Comparison of ENCODE assay signal across 16 cellular contexts in the genomic region with DNA sequence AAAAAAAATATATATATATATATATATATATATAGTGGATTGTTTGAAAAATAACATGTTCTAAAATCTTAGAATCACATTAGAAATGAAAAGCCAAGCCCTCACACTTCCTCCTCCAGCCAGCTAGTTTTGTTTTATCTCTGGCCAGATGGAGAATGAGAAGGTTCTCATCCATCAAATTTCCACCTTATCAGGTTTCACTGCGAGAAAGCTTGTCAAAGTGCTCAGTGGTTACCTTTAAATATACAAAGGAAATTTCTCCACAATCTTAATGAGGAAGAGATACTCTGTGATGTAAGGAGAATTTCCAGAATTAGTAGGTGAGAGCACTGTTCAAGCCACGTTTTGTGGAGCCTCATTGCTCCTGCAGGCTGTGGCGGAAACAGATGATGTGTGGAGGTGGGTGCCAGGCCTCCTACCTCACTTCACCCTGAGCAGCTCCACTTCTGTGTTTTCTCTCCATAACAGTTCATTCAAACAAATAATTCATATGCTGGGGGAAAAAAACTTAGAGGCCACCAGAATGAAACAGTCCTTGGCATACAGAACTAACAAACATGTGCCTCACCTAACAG.
A peak's percentile ranks its signal among the peaks of the same experiment; 100 is the strongest.
DNase-seq lines count a peak whose midpoint lies in the region; ATAC-seq, FAIRE-seq and TF ChIP-seq lines count a peak whose summit lies in the region.
"Had no signal": no experiment of that assay in that cellular context is flagged by ENCODE, and none has a peak within 500 bp of the region (broad histone marks: within the 10 kb centered on the region; RNA-seq: fewer than 3 reads in every experiment).

No MANE protein-coding gene starts in this region.

- H3K4me1 ChIP-seq in K562 (replicated peaks in 1 of 2; ENCODE audit: control insufficient read depth in 2 of 2, insufficient read depth in 2 of 2, low read length in 2 of 2): peaks cover 3 to 5% of the 10 kb centered on the region in 2 experiments; a peak in 3 of 5 replicates
- H3K4me1 ChIP-seq in psoas muscle: no peaks in the 10 kb centered on the region
- H3K4me1 ChIP-seq: Peyer's patch had no signal

- DNase-seq in GM12891 (ENCODE audit: insufficient read length, low spot score): no peak
- peak; percentile 23 for DNase-seq in NCI-H226
- peak in 2 of 4 experiments; percentile 51 to 53 for DNase-seq in K562 (ENCODE audit: extremely low read depth in 1 of 4, low spot score in 3 of 4)
- DNase-seq in psoas muscle: no peak
- no peak for DNase-seq in T-helper 2 cell
- DNase-seq in iPS-NIHi11 (ENCODE audit: low spot score): no peak
- no peak for DNase-seq in occipital lobe (lab: John Stamatoyannopoulos, UW)
- DNase-seq: COR-L47, HFFc6, NCI-H1048, NCI-H1436 treated with DMSO at 0.1 percent for 48 hours, NCI-H2081, NCI-H510A, Peyer's patch had no signal

- no peak overlapping the region for H2AFZ ChIP-seq in K562 (ENCODE audit: low read depth, low read length)

- H3K4me2 ChIP-seq in K562 (ENCODE audit: insufficient read depth, low read length): no peak overlapping the region

- ATAC-seq in K562 (peak; percentile 76), psoas muscle (peak in 3 of 4 donors; percentile 26 to 54 (median 49))
- ATAC-seq: Right ventricle myocardium inferior had no signal

- FAIRE-seq in GM12891 (lab: Jason Lieb, UNC) (peak; percentile 13), K562 (lab: Jason Lieb, UNC) (no peak)
- FAIRE-seq: H54 had no signal

- H3K36me3 ChIP-seq in K562 (ENCODE audit: control insufficient read depth, insufficient read depth, low read length) (peaks cover 58% of the 10 kb centered on the region; the same call in 2 of the 3 replicates), psoas muscle (ENCODE audit: insufficient read depth in 1 of 2, low read depth in 1 of 2) (peaks cover 0 to 2% of the 10 kb centered on the region in 2 donors)

- WGBS in K562 (ENCODE audit: insufficient coverage, low coverage, missing lambda C conversion rate): 40% methylated on average over 3 of the region's 3 CpGs
- WGBS in psoas muscle, 3 donors: 47 to 65% (median 50%) methylated on average over 3 of the region's 3 CpGs

- TF ChIP-seq POLR2A in GM12891 (IDR thresholded peaks at IDR 0.05; ENCODE audit: low read depth, low read length): no peak
- no peak for TF ChIP-seq POLR2A in K562 (conservative IDR thresholded peaks at IDR 0.05)

- in situ Hi-C loops in K562 (cut with MboI): no loop called here

- no peak overlapping the region for H3K9ac ChIP-seq in K562 (ENCODE audit: insufficient read depth in 1 of 2, low read depth in 2 of 2, low read length in 2 of 2)

- TF ChIP-seq CTCF in K562 (IDR thresholded peaks at IDR 0.05 in 2 of 3, conservative IDR thresholded peaks at IDR 0.05 in 1 of 3; ENCODE audit: insufficient read depth in 2 of 3, low read depth in 1 of 3, low read length in 3 of 3) (no peak), psoas muscle (IDR thresholded peaks at IDR 0.05) (no peak)

- H3K27ac ChIP-seq in K562 (ENCODE audit: extremely low read depth, low read depth, low read length) (no peak overlapping the region), psoas muscle (no peak overlapping the region)
- H3K27ac ChIP-seq: Peyer's patch had no signal

- H3K9me3 ChIP-seq in K562 (replicated peaks; ENCODE audit: control insufficient read depth, insufficient read depth, low read depth, low read length) (no peaks in the 10 kb centered on the region), psoas muscle (no peaks in the 10 kb centered on the region)
- H3K9me3 ChIP-seq: Peyer's patch had no signal

- H3K27me3 ChIP-seq in K562 (ENCODE audit: control insufficient read depth in 2 of 2, insufficient read depth in 2 of 2, low read length in 2 of 2) (no peaks in the 10 kb centered on the region), psoas muscle (ENCODE audit: insufficient read depth in 3 of 3, low read length in 2 of 3) (no peaks in the 10 kb centered on the region)
- H3K27me3 ChIP-seq: Peyer's patch had no signal

- no peaks in the 10 kb centered on the region for H3K79me2 ChIP-seq in K562 (ENCODE audit: control insufficient read depth, insufficient read depth, low read length)

- POLR2A ChIA-PET in K562 (lab: Yijun Ruan, JAX): interaction anchor here (0.5 to 1.6 kb wide), 7 partner anchors 9 to 48 kb away, joined by 3 to 6 read pairs (median 3); no protein-coding TSS in a partner anchor

- TF ChIP-seq EP300 in K562 (IDR thresholded peaks at IDR 0.05; ENCODE audit: low read length): no peak; the same call in 1 of the 2 replicates

- H4K20me1 ChIP-seq in K562 (replicated peaks; ENCODE audit: control insufficient read depth, insufficient read depth, low read length): no peaks in the 10 kb centered on the region

- CTCF ChIA-PET in K562 (lab: Yijun Ruan, JAX; ENCODE audit: low intra/inter-chr PET ratio): no interaction called here

- no peaks in the 10 kb centered on the region for H3K9me1 ChIP-seq in K562 (ENCODE audit: control insufficient read depth, insufficient read depth, low read length)

- intact Hi-C loops in K562 (cut with micrococcal nuclease) (no loop called here), psoas muscle (cut with DNase I) (no loop called here)

- TF ChIP-seq RAD21 in K562 (CRISPR knock-in tag; conservative IDR thresholded peaks at IDR 0.05 in 1 of 2, IDR thresholded peaks at IDR 0.05 in 1 of 2): no peak

- H3K4me3 ChIP-seq in K562 (no peak overlapping the region), psoas muscle (no peak overlapping the region)
- H3K4me3 ChIP-seq: Peyer's patch had no signal

- no TSS peak for BruUV-seq in K562 (replicated peaks; lab: Mats Ljungman, UMichigan)

TF ChIP-seq in GM12891, 5 proteins besides CTCF, POLR2A, EP300 and RAD21:
- no peak for TF ChIP-seq TAF1 (IDR thresholded peaks at IDR 0.05; ENCODE audit: low read depth, low read length)
- 0 out of 2 replicates have a peak, but pooled peaks have one; percentile 0 for TF ChIP-seq SPI1 (IDR thresholded peaks at IDR 0.05; ENCODE audit: low read depth, low read length)
TF ChIP-seq in GM12891: peak in this region for 1.

TF ChIP-seq in K562, 482 proteins besides CTCF, POLR2A, EP300 and RAD21 (continues in another document):
- TF ChIP-seq MEIS2 (IDR thresholded peaks at IDR 0.05; ENCODE audit: partially characterized antibody) (peak; percentile 79), TEAD4 (IDR thresholded peaks at IDR 0.05; ENCODE audit: low read length) (peak; percentile 53; the same call in 1 of the 2 replicates), TEAD4 (CRISPR knock-in tag; IDR thresholded peaks at IDR 0.05; ENCODE audit: borderline replicate concordance) (no peak), CBFA2T3 (IDR thresholded peaks at IDR 0.05) (peak; percentile 62), ZBTB1 (CRISPR knock-in tag; IDR thresholded peaks at IDR 0.05; ENCODE audit: borderline replicate concordance, low read depth) (no peak)
- TF ChIP-seq, protein P1, sequence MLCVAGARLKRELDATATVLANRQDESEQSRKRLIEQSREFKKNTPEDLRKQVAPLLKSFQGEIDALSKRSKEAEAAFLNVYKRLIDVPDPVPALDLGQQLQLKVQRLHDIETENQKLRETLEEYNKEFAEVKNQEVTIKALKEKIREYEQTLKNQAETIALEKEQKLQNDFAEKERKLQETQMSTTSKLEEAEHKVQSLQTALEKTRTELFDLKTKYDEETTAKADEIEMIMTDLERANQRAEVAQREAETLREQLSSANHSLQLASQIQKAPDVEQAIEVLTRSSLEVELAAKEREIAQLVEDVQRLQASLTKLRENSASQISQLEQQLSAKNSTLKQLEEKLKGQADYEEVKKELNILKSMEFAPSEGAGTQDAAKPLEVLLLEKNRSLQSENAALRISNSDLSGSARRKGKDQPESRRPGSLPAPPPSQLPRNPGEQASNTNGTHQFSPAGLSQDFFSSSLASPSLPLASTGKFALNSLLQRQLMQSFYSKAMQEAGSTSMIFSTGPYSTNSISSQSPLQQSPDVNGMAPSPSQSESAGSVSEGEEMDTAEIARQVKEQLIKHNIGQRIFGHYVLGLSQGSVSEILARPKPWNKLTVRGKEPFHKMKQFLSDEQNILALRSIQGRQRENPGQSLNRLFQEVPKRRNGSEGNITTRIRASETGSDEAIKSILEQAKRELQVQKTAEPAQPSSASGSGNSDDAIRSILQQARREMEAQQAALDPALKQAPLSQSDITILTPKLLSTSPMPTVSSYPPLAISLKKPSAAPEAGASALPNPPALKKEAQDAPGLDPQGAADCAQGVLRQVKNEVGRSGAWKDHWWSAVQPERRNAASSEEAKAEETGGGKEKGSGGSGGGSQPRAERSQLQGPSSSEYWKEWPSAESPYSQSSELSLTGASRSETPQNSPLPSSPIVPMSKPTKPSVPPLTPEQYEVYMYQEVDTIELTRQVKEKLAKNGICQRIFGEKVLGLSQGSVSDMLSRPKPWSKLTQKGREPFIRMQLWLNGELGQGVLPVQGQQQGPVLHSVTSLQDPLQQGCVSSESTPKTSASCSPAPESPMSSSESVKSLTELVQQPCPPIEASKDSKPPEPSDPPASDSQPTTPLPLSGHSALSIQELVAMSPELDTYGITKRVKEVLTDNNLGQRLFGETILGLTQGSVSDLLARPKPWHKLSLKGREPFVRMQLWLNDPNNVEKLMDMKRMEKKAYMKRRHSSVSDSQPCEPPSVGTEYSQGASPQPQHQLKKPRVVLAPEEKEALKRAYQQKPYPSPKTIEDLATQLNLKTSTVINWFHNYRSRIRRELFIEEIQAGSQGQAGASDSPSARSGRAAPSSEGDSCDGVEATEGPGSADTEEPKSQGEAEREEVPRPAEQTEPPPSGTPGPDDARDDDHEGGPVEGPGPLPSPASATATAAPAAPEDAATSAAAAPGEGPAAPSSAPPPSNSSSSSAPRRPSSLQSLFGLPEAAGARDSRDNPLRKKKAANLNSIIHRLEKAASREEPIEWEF (CRISPR knock-in tag; IDR thresholded peaks at IDR 0.05): no peak
- TF ChIP-seq, protein P2, sequence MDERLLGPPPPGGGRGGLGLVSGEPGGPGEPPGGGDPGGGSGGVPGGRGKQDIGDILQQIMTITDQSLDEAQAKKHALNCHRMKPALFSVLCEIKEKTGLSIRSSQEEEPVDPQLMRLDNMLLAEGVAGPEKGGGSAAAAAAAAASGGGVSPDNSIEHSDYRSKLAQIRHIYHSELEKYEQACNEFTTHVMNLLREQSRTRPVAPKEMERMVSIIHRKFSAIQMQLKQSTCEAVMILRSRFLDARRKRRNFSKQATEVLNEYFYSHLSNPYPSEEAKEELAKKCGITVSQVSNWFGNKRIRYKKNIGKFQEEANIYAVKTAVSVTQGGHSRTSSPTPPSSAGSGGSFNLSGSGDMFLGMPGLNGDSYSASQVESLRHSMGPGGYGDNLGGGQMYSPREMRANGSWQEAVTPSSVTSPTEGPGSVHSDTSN (CRISPR knock-in tag; IDR thresholded peaks at IDR 0.05; ENCODE audit: low read depth): no peak
- TF ChIP-seq, protein P2 (tag; conservative IDR thresholded peaks at IDR 0.05; ENCODE audit: low read depth): peak; percentile 61
